19 cellular contexts compared by ENCODE assay signal in genomic region chr4:29336851-29337250, GRCh38.
"Had no signal": no experiment of that assay in that cellular context is flagged by ENCODE, and none has a peak within 500 bp of the region (broad histone marks: within the 10 kb centered on the region; RNA-seq: fewer than 3 reads in every experiment).

No MANE protein-coding gene starts in this region.

- H3K9me3 ChIP-seq: prostate gland, right atrium auricular region, upper lobe of left lung had no signal

- DNase-seq: activated CD4-positive, alpha-beta T cell treated with anti-CD3 and anti-CD28 coated beads for 1 hour; activated CD4-positive, alpha-beta T cell treated with anti-CD3 and anti-CD28 coated beads, Interleukin-2, amount 50 U/mL, for 1 hour; activated CD8-positive, alpha-beta T cell treated with anti-CD3 and anti-CD28 coated beads, Interleukin-2, amount 10 ng/mL, durations not matched to agents 7 days and 5 days; activated gamma-delta T cell treated with Interleukin-2 at 50 U/mL for 16 hours; anterior cingulate cortex; effector CD8-positive, alpha-beta T cell; head of caudate nucleus; hypothalamus; midbrain; stimulated activated CD4-positive, alpha-beta T cell treated with anti-CD3 and anti-CD28 coated beads, Interleukin-4, amount 100 ng/mL, for 24 hours; stimulated activated naive CD8-positive, alpha-beta T cell treated with anti-CD3 and anti-CD28 coated beads, Interleukin-15, Interleukin-2, amounts not matched to agents 100 U/mL and 50 U/mL, for 24 hours; T-helper 9 cell; upper lobe of left lung had no signal

- H3K27ac ChIP-seq: prostate gland, right atrium auricular region, upper lobe of left lung had no signal

- H3K27me3 Mint-ChIP-seq: activated naive CD4-positive, alpha-beta T cell treated with anti-CD3 and anti-CD28 coated beads, Interleukin-2, amount 50 U/mL, for 24 hours; natural killer cell treated with Interleukin-12 subunit alpha and Interleukin-12 subunit beta and Interleukin-15 and Interleukin-18, amount 100 ng/mL, for 72 hours had no signal

- H3K4me1 Mint-ChIP-seq: activated naive CD4-positive, alpha-beta T cell treated with anti-CD3 and anti-CD28 coated beads, Interleukin-2, amount 50 U/mL, for 24 hours; brain had no signal

- H3K27me3 ChIP-seq: right atrium auricular region, upper lobe of left lung had no signal

- H3K4me3 Mint-ChIP-seq: activated CD8-positive, alpha-beta T cell treated with anti-CD3 and anti-CD28 coated beads, Interleukin-2, amount 10 ng/mL, durations not matched to agents 7 days and 5 days; activated naive CD4-positive, alpha-beta T cell treated with anti-CD3 and anti-CD28 coated beads, Interleukin-2, amount 50 U/mL, for 24 hours; activated T-helper 1 cell treated with anti-CD3 and anti-CD28 coated beads, Interleukin-12 subunit alpha, Interleukin-12 subunit beta, Interleukin-2, Interleukin-4 antibody, amounts not matched to agents 30 ng/mL and 10 ng/mL and 1 ng/mL, durations not matched to agents 14 hours and 24 hours and 36 hours; brain; natural killer cell treated with Interleukin-12 subunit alpha and Interleukin-12 subunit beta and Interleukin-15 and Interleukin-18, amount 100 ng/mL, for 72 hours had no signal

- H3K4me3 ChIP-seq: prostate gland, right atrium auricular region, upper lobe of left lung had no signal

- H3K4me1 ChIP-seq: prostate gland, right atrium auricular region, upper lobe of left lung had no signal

- H3K36me3 Mint-ChIP-seq: activated naive CD4-positive, alpha-beta T cell treated with anti-CD3 and anti-CD28 coated beads, Interleukin-2, amount 50 U/mL, for 24 hours; brain had no signal

- H3K27ac Mint-ChIP-seq: activated CD8-positive, alpha-beta T cell treated with anti-CD3 and anti-CD28 coated beads, Interleukin-2, amount 10 ng/mL, durations not matched to agents 7 days and 5 days; activated naive CD4-positive, alpha-beta T cell treated with anti-CD3 and anti-CD28 coated beads, Interleukin-2, amount 50 U/mL, for 24 hours; activated T-helper 1 cell treated with anti-CD3 and anti-CD28 coated beads, Interleukin-12 subunit alpha, Interleukin-12 subunit beta, Interleukin-2, Interleukin-4 antibody, amounts not matched to agents 30 ng/mL and 10 ng/mL and 1 ng/mL, durations not matched to agents 14 hours and 24 hours and 36 hours; brain; natural killer cell treated with Interleukin-12 subunit alpha and Interleukin-12 subunit beta and Interleukin-15 and Interleukin-18, amount 100 ng/mL, for 72 hours had no signal

- H3K36me3 ChIP-seq: prostate gland, right atrium auricular region, upper lobe of left lung had no signal

- ATAC-seq: activated CD8-positive, alpha-beta T cell treated with anti-CD3 and anti-CD28 coated beads, Interleukin-2, amount 10 ng/mL, durations not matched to agents 7 days and 5 days; natural killer cell treated with Interleukin-12 subunit alpha and Interleukin-12 subunit beta and Interleukin-15 and Interleukin-18, amount 100 ng/mL, for 72 hours; stimulated activated naive CD8-positive, alpha-beta T cell treated with anti-CD3 and anti-CD28 coated beads, Interleukin-15, Interleukin-2, amounts not matched to agents 100 U/mL and 50 U/mL, for 24 hours had no signal
